20 cellular contexts compared by ENCODE assay signal in the genomic region with DNA sequence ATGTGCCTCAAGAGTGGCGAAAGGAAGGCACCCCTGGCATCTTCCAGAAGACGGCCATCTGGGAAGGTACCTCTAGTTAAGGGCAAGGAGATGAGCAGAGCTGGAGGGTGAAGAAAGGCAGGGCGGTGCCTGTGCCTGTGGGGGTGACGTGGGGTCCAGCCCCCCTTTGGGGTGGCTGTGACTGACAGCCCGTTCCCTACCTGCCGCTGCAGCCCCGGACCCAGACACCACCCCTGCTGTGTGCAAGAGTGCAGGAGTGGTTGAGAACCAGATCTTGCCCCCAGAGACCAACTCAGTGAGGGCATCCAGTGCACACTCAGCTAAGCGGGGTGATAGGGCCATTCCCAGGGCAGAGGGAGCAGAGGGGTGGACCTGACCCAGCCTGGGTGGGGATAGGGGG. TPM values are rescaled to one million over a fixed set of nuclear protein-coding genes. Genes with fewer than 3 reads are reported as not detected.
DNase-seq lines count a peak whose midpoint lies in the region; ATAC-seq and TF ChIP-seq lines count a peak whose summit lies in the region.
"Had no signal": no experiment of that assay in that cellular context is flagged by ENCODE, and none has a peak within 500 bp of the region (broad histone marks: within the 10 kb centered on the region; RNA-seq: fewer than 3 reads in every experiment).

No MANE protein-coding gene starts in this region.

- intact Hi-C loops in CD8-positive, alpha-beta T cell (cut with DNase I, micrococcal nuclease), result no loop called here
- intact Hi-C loops in activated T-helper 2 cell treated with anti-CD3 and anti-CD28 coated beads, Interferon-gamma antibody, Interleukin-2, Interleukin-4, amounts not matched to agents 10 μg/mL and 5 μg/mL and 100 μg/mL, durations not matched to agents 14 hours and 24 hours and 36 hours (cut with micrococcal nuclease), result no loop called here
- intact Hi-C loops in vagina (cut with DNase I), result no loop called here

- H3K9me3 Mint-ChIP-seq in T-helper 2 cell treated with Interferon-gamma antibody and Interleukin-4, amounts not matched to agents 5 μg/mL and 100 μg/mL, for 36 hours, result no peaks in the 10 kb centered on the region
- no peaks in the 10 kb centered on the region for H3K9me3 Mint-ChIP-seq in CD8-positive, alpha-beta T cell
- H3K9me3 Mint-ChIP-seq in activated T-helper 2 cell treated with anti-CD3 and anti-CD28 coated beads, Interferon-gamma antibody, Interleukin-2, Interleukin-4, amounts not matched to agents 10 μg/mL and 5 μg/mL and 100 μg/mL, durations not matched to agents 14 hours and 24 hours and 36 hours, result no peaks in the 10 kb centered on the region
- peaks cover 0 to 3% (median 0%) of the 10 kb centered on the region in 7 donors for H3K9me3 Mint-ChIP-seq in naive B cell

- TF ChIP-seq CTCF in CD8-positive, alpha-beta T cell (IDR thresholded peaks at IDR 0.05), result no peak
- no peak for TF ChIP-seq CTCF in vagina (IDR thresholded peaks at IDR 0.05)

- CTCF ChIA-PET in CD8-positive, alpha-beta T cell (lab: Charles Lee), result no interaction called here

- peak overlapping the region; percentile 93 for H3K4me3 Mint-ChIP-seq in T-helper 2 cell treated with Interferon-gamma antibody and Interleukin-4, amounts not matched to agents 5 μg/mL and 100 μg/mL, for 36 hours
- peak overlapping the region; percentile 69 for H3K4me3 Mint-ChIP-seq in CD8-positive, alpha-beta T cell
- H3K4me3 Mint-ChIP-seq in activated T-helper 2 cell treated with anti-CD3 and anti-CD28 coated beads, Interferon-gamma antibody, Interleukin-2, Interleukin-4, amounts not matched to agents 10 μg/mL and 5 μg/mL and 100 μg/mL, durations not matched to agents 14 hours and 24 hours and 36 hours (ENCODE audit: low read depth), result peak overlapping the region; percentile 86
- H3K4me3 Mint-ChIP-seq in naive B cell, result peak overlapping the region in 6 of 8 donors; percentile 42 to 77 (median 63)

- no peaks in the 10 kb centered on the region for H3K36me3 ChIP-seq in CD8-positive, alpha-beta T cell (ENCODE audit: insufficient read depth, low read length)
- no peaks in the 10 kb centered on the region for H3K36me3 ChIP-seq in vagina
- H3K36me3 ChIP-seq: gastrocnemius medialis, right lobe of liver had no signal

- peaks cover 19% of the 10 kb centered on the region for H3K4me1 ChIP-seq in CD8-positive, alpha-beta T cell (ENCODE audit: insufficient read depth, low read length)
- H3K4me1 ChIP-seq in vagina, result peaks cover 23% of the 10 kb centered on the region
- H3K4me1 ChIP-seq: gastrocnemius medialis, right lobe of liver had no signal

- H3K36me3 Mint-ChIP-seq in T-helper 2 cell treated with Interferon-gamma antibody and Interleukin-4, amounts not matched to agents 5 μg/mL and 100 μg/mL, for 36 hours (ENCODE audit: low read depth), result peaks cover 8% of the 10 kb centered on the region
- H3K36me3 Mint-ChIP-seq in CD8-positive, alpha-beta T cell, result peaks cover 12% of the 10 kb centered on the region
- peaks cover 5% of the 10 kb centered on the region for H3K36me3 Mint-ChIP-seq in activated T-helper 2 cell treated with anti-CD3 and anti-CD28 coated beads, Interferon-gamma antibody, Interleukin-2, Interleukin-4, amounts not matched to agents 10 μg/mL and 5 μg/mL and 100 μg/mL, durations not matched to agents 14 hours and 24 hours and 36 hours (ENCODE audit: low read depth)
- peaks cover 0 to 3% of the 10 kb centered on the region in 2 donors for H3K36me3 Mint-ChIP-seq in naive B cell

- no peak for TF ChIP-seq POLR2A in vagina (IDR thresholded peaks at IDR 0.05)

- no peaks in the 10 kb centered on the region for H3K9me3 ChIP-seq in CD8-positive, alpha-beta T cell (ENCODE audit: low read length)
- no peaks in the 10 kb centered on the region for H3K9me3 ChIP-seq in vagina
- H3K9me3 ChIP-seq: gastrocnemius medialis, right lobe of liver, testis had no signal

- peaks cover 17% of the 10 kb centered on the region for H3K4me1 Mint-ChIP-seq in T-helper 2 cell treated with Interferon-gamma antibody and Interleukin-4, amounts not matched to agents 5 μg/mL and 100 μg/mL, for 36 hours (ENCODE audit: low read depth)
- H3K4me1 Mint-ChIP-seq in CD8-positive, alpha-beta T cell (ENCODE audit: low read depth), result peaks cover 15% of the 10 kb centered on the region
- H3K4me1 Mint-ChIP-seq in activated T-helper 2 cell treated with anti-CD3 and anti-CD28 coated beads, Interferon-gamma antibody, Interleukin-2, Interleukin-4, amounts not matched to agents 10 μg/mL and 5 μg/mL and 100 μg/mL, durations not matched to agents 14 hours and 24 hours and 36 hours (ENCODE audit: low read depth), result peaks cover 17% of the 10 kb centered on the region
- H3K4me1 Mint-ChIP-seq in naive B cell, result peaks cover 19 to 29% (median 29%) of the 10 kb centered on the region in 3 donors

- no peaks in the 10 kb centered on the region for H3K27me3 ChIP-seq in CD8-positive, alpha-beta T cell (ENCODE audit: insufficient read depth, low read length)
- no peaks in the 10 kb centered on the region for H3K27me3 ChIP-seq in vagina
- H3K27me3 ChIP-seq: right lobe of liver, testis had no signal

- no peak for ATAC-seq in CD8-positive, alpha-beta T cell
- no peak for ATAC-seq in naive B cell (ENCODE audit: low read depth in 2 of 2)
- ATAC-seq in HG02588 (IDR thresholded peaks at IDR 0.05; ENCODE audit: unreplicated experiment), result no peak
- ATAC-seq: gastrocnemius medialis, right lobe of liver had no signal

- no peak overlapping the region for H3K4me3 ChIP-seq in CD8-positive, alpha-beta T cell (ENCODE audit: low read depth, low read length)
- no peak overlapping the region for H3K4me3 ChIP-seq in vagina
- H3K4me3 ChIP-seq: gastrocnemius medialis, PC-9, right lobe of liver, SK-N-MC, testis had no signal

- peak overlapping the region; percentile 63 for H3K27ac Mint-ChIP-seq in T-helper 2 cell treated with Interferon-gamma antibody and Interleukin-4, amounts not matched to agents 5 μg/mL and 100 μg/mL, for 36 hours
- peak overlapping the region; percentile 72 for H3K27ac Mint-ChIP-seq in CD8-positive, alpha-beta T cell
- peak overlapping the region; percentile 31 for H3K27ac Mint-ChIP-seq in activated T-helper 2 cell treated with anti-CD3 and anti-CD28 coated beads, Interferon-gamma antibody, Interleukin-2, Interleukin-4, amounts not matched to agents 10 μg/mL and 5 μg/mL and 100 μg/mL, durations not matched to agents 14 hours and 24 hours and 36 hours
- H3K27ac Mint-ChIP-seq in naive B cell, result peak overlapping the region in 1 of 6 donors; percentile 52

- no peak for DNase-seq in T-helper 2 cell treated with Interferon-gamma antibody and Interleukin-4, amounts not matched to agents 5 μg/mL and 100 μg/mL, for 36 hours (ENCODE audit: low spot score)
- DNase-seq in T-helper 2 cell (no peak), naive B cell (no peak), vagina (ENCODE audit: extremely low spot score in 2 of 2) (no peak), 8988T (no peak)
- DNase-seq in CD8-positive, alpha-beta T cell, result no peak
- DNase-seq in activated T-helper 2 cell treated with anti-CD3 and anti-CD28 coated beads, Interferon-gamma antibody, Interleukin-2, Interleukin-4, amounts not matched to agents 10 μg/mL and 5 μg/mL and 100 μg/mL, durations not matched to agents 14 hours and 24 hours and 36 hours (ENCODE audit: low spot score), result no peak
- DNase-seq: activated CD8-positive, alpha-beta memory T cell treated with anti-CD3 and anti-CD28 coated beads, Interleukin-2, amount 50 U/mL, for 48 hours; amniotic stem cell; EL; gastrocnemius medialis; mesenchymal stem cell; NCI-H1048; nucleus accumbens; PC-9; right lobe of liver; testis had no signal

- POLR2A ChIA-PET in CD8-positive, alpha-beta T cell (lab: Charles Lee), result no interaction called here

- no peak overlapping the region for H3K27ac ChIP-seq in CD8-positive, alpha-beta T cell (ENCODE audit: low read depth, low read length)
- no peak overlapping the region for H3K27ac ChIP-seq in vagina
- H3K27ac ChIP-seq: gastrocnemius medialis, PC-9, right lobe of liver, SK-N-MC, testis had no signal

- peaks cover 2% of the 10 kb centered on the region for H3K27me3 Mint-ChIP-seq in T-helper 2 cell treated with Interferon-gamma antibody and Interleukin-4, amounts not matched to agents 5 μg/mL and 100 μg/mL, for 36 hours (ENCODE audit: low read depth)
- H3K27me3 Mint-ChIP-seq in CD8-positive, alpha-beta T cell (ENCODE audit: low read depth), result no peaks in the 10 kb centered on the region
- H3K27me3 Mint-ChIP-seq in activated T-helper 2 cell treated with anti-CD3 and anti-CD28 coated beads, Interferon-gamma antibody, Interleukin-2, Interleukin-4, amounts not matched to agents 10 μg/mL and 5 μg/mL and 100 μg/mL, durations not matched to agents 14 hours and 24 hours and 36 hours (ENCODE audit: low read depth), result peaks cover 2% of the 10 kb centered on the region
- H3K27me3 Mint-ChIP-seq in naive B cell, result peaks cover 14 to 76% (median 52%) of the 10 kb centered on the region in 3 donors

RNA-seq across cellular contexts. Expression of a gene that starts 4.3 kb away (rescaled TPM):
- total RNA-seq in CD8-positive, alpha-beta T cell, result not detected
- total RNA-seq in activated T-helper 2 cell treated with anti-CD3 and anti-CD28 coated beads, Interferon-gamma antibody, Interleukin-2, Interleukin-4, amounts not matched to agents 10 μg/mL and 5 μg/mL and 100 μg/mL, durations not matched to agents 14 hours and 24 hours and 36 hours, result not detected in 2 replicates
- not detected for polyA plus RNA-seq in naive B cell (ENCODE audit: low read depth in 6 of 6)
- not detected for total RNA-seq in vagina
- total RNA-seq: A172, PC-9, right lobe of liver had no signal

RNA-seq across cellular contexts. Expression of a gene that starts 46.3 kb away (rescaled TPM):
- not detected for total RNA-seq in CD8-positive, alpha-beta T cell
- 0.85 and 1.4 TPM in 2 replicates for total RNA-seq in activated T-helper 2 cell treated with anti-CD3 and anti-CD28 coated beads, Interferon-gamma antibody, Interleukin-2, Interleukin-4, amounts not matched to agents 10 μg/mL and 5 μg/mL and 100 μg/mL, durations not matched to agents 14 hours and 24 hours and 36 hours
- polyA plus RNA-seq in naive B cell (ENCODE audit: low read depth in 6 of 6), result not detected
- 2.7 TPM for total RNA-seq in vagina
- total RNA-seq: A172, right lobe of liver had no signal
